ENCODE assay signal across 1 cellular context in the genomic region with DNA sequence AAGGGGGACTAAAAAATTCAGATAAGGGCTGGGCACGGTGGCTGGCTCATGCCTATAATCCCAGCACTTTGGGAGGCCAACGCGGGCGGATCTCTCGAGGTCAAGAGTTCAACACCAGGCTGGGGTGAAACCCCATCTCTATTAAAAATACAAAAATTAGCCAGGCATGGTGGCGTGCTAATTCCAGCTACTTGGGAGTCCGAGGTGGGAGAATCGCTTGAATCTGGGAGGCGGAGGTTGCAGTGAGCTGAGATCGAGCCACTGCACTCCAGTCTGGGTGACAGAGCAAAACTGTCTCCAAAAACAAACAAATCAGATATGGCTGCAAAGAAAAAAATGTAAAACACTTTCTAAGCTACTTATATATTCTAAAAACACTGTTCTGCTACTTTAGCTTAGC.
TF ChIP-seq lines count a peak whose summit lies in the region.

No MANE protein-coding gene starts in this region.

TF ChIP-seq in HepG2, 621 proteins besides CTCF, POLR2A, EP300 and RAD21:
- TF ChIP-seq PRPF4 (IDR thresholded peaks at IDR 0.05; ENCODE audit: low read depth, low read length, poor library complexity, severe bottlenecking) = peak; percentile 75
- TF ChIP-seq ZBTB38 (CRISPR knock-in tag; IDR thresholded peaks at IDR 0.05) = peak; percentile 84
- 0 out of 2 replicates have a peak, but pooled peaks have one; percentile 36 for TF ChIP-seq ZBTB3 (CRISPR knock-in tag; IDR thresholded peaks at IDR 0.05; ENCODE audit: borderline replicate concordance, low read depth)
TF ChIP-seq in HepG2: peak in this region for 3; not testable (repeated sequence) for 618.
